In genomic region chr11:72719551-72719950, GRCh38 we compare ENCODE assay signal across 9 cellular contexts. TPM values are rescaled to one million over a fixed set of nuclear protein-coding genes. Genes with fewer than 3 reads are reported as not detected.
DNase-seq lines count a peak whose midpoint lies in the region; ATAC-seq and TF ChIP-seq lines count a peak whose summit lies in the region.
"Had no signal": no experiment of that assay in that cellular context is flagged by ENCODE, and none has a peak within 500 bp of the region (broad histone marks: within the 10 kb centered on the region; RNA-seq: fewer than 3 reads in every experiment).

No MANE protein-coding gene starts in this region.

- intact Hi-C loops in tibial artery (cut with DNase I; ENCODE audit: low total_unique reads): no loop called here

- H3K27ac ChIP-seq in lung (ENCODE audit: low read depth in 1 of 2, low read length in 1 of 2) (peak overlapping the region; percentile 77 to 94), tibial artery (peak overlapping the region; percentile 2 to 73)

- 72 to 77% methylated on average over 4 of the region's 4 CpGs for WGBS in lung, 2 donors

- no peak overlapping the region for H3K4me3 ChIP-seq in lung
- peak overlapping the region in 1 of 2 donors; percentile 72 for H3K4me3 ChIP-seq in tibial artery

- no peaks in the 10 kb centered on the region for H3K9me3 Mint-ChIP-seq in activated T-cell treated with anti-CD3 and anti-CD28 coated beads, Interleukin-2, amount 50 U/mL, for 4 hours

- H3K36me3 Mint-ChIP-seq in activated T-cell treated with anti-CD3 and anti-CD28 coated beads, Interleukin-2, amount 50 U/mL, for 4 hours (ENCODE audit: insufficient read depth): no peaks in the 10 kb centered on the region

- peaks cover 13 to 38% of the 10 kb centered on the region in 2 donors for H3K4me1 ChIP-seq in lung (ENCODE audit: control insufficient read depth in 2 of 2, insufficient read depth in 2 of 2, low read length in 2 of 2)
- H3K4me1 ChIP-seq in tibial artery: peaks cover 0 to 49% (median 37%) of the 10 kb centered on the region in 4 donors

- no peak for ATAC-seq in activated T-cell treated with anti-CD3 and anti-CD28 coated beads, Interleukin-2, amount 50 U/mL, for 4 hours
- no peak for ATAC-seq in lung (ENCODE audit: insufficient read depth, low FRiP score)

- H3K9me3 ChIP-seq in lung (ENCODE audit: control insufficient read depth in 2 of 2, insufficient read depth in 1 of 2, low read length in 1 of 2) (no peaks in the 10 kb centered on the region), tibial artery (no peaks in the 10 kb centered on the region)

- peaks cover 0 to 20% of the 10 kb centered on the region in 2 donors for H3K36me3 ChIP-seq in lung (ENCODE audit: control insufficient read depth in 2 of 2, insufficient read depth in 2 of 2, low read length in 2 of 2)
- H3K36me3 ChIP-seq in tibial artery: peaks cover 0 to 16% (median 0%) of the 10 kb centered on the region in 3 donors

- H3K4me3 Mint-ChIP-seq in activated T-cell treated with anti-CD3 and anti-CD28 coated beads, Interleukin-2, amount 50 U/mL, for 4 hours: peak overlapping the region; percentile 97

- peaks cover 69% of the 10 kb centered on the region for H3K4me1 Mint-ChIP-seq in activated T-cell treated with anti-CD3 and anti-CD28 coated beads, Interleukin-2, amount 50 U/mL, for 4 hours (ENCODE audit: low read depth)

- no peak for TF ChIP-seq CTCF in lung (IDR thresholded peaks at IDR 0.05; ENCODE audit: control extremely low read depth, extremely low read depth)
- TF ChIP-seq CTCF in tibial artery (IDR thresholded peaks at IDR 0.05): no peak

- H3K27me3 ChIP-seq in lung (ENCODE audit: control insufficient read depth, insufficient read depth): no peaks in the 10 kb centered on the region
- no peaks in the 10 kb centered on the region for H3K27me3 ChIP-seq in tibial artery

- no peak for DNase-seq in activated T-cell treated with anti-CD3 and anti-CD28 coated beads, Interleukin-2, amount 50 U/mL, for 4 hours
- no peak for DNase-seq in activated T-cell treated with anti-CD3 and anti-CD28 coated beads, Interleukin-2, amount 50 U/mL, for 48 hours
- peak; percentile 42 for DNase-seq in amniotic epithelial cell (ENCODE audit: low read depth)
- DNase-seq in lung (ENCODE audit: low spot score): no peak
- DNase-seq in tibial artery: no peak
- DNase-seq in COLO668 (lab: John Stamatoyannopoulos, UW; ENCODE audit: unreplicated experiment): no peak
- DNase-seq in NCI-H1417 (lab: John Stamatoyannopoulos, UW): no peak
- DNase-seq in NCI-H524 treated with DMSO at 0.1 percent for 48 hours (lab: John Stamatoyannopoulos, UW): no peak
- DNase-seq: NCI-H510A treated with DMSO at 0.1 percent for 48 hours had no signal

- H3K27me3 Mint-ChIP-seq in activated T-cell treated with anti-CD3 and anti-CD28 coated beads, Interleukin-2, amount 50 U/mL, for 4 hours (ENCODE audit: low read depth): no peaks in the 10 kb centered on the region

RNA-seq across cellular contexts. Expression of gene ARAP1, which starts 32.7 kb away (rescaled TPM):
- 10 to 100 TPM; 52.3 to 58.1 (median 52.8) TPM for total RNA-seq in activated T-cell treated with anti-CD3 and anti-CD28 coated beads, Interleukin-2, amount 50 U/mL, for 4 hours
- 100 to 1,000 TPM; 168 to 218 TPM for total RNA-seq in lung
- 100 to 1,000 TPM; 134 to 178 TPM for polyA plus RNA-seq in lung

RNA-seq across cellular contexts. Expression of gene PDE2A, which starts 45.3 kb away (rescaled TPM):
- under 1 TPM; 0.53 to 0.71 (median 0.60) TPM for total RNA-seq in activated T-cell treated with anti-CD3 and anti-CD28 coated beads, Interleukin-2, amount 50 U/mL, for 4 hours
- total RNA-seq in lung: 10 to 100 TPM; 16.7 to 20.5 TPM
- polyA plus RNA-seq in lung: 1 to 10 TPM; 7.7 to 8.7 TPM

Comparison
In these comparisons a context has a peak if more than half of its experiments do, and no peak if none do; other contexts are left out.
1. RNA of gene PDE2A, which starts 45.3 kb away (total RNA-seq): 16.7 to 20.5 TPM in lung; 0.53 to 0.71 TPM in activated T-cell treated with anti-CD3 and anti-CD28 coated beads, Interleukin-2, amount 50 U/mL, for 4 hours; every median in the first group is over 10 times any median in the second.